In the genomic region with DNA sequence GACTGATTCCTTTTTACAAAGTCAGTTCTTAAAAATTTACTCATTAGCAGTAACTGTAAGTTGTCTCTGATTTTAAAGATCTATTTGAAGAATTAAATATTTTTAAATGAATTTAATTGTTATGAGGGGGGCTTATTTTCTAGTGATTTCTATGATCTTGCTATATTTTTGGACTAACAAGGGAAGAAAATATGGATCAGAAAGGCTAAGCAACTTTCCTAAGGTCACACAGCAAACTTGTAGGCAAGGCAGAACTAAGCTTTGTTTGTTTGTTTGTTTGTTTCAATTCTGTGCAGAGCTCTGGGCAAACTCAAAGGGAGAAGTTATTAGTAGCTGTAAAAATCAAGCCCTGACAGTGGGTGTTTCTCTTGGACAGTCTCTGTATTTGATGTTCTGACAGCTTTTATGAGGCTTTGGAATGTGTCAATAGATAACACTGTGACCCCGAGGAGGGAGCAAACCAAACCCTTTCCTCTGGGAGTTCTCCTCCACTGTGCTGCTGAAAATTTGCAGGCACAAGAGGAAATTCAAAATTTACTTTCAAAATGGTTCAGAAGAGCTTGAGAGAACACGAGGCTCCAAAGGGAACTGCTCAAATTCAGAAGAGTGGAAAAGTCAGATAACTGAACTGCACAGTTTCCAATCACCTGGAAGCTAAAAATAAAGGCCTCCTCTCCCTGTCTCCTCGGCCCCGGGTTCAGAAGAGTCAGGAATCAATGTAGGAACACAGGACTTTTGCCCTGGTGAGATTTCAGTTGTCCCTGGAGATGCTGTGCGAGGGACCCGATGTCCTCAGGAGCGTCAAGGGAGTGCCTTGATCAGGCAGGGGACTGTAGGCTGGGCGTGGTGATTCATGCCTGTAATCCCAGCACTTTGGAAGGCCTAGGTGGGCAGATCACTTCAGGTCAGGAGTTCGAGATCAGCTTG, we compare ENCODE assay signal across 23 cellular contexts.
A peak's percentile ranks its signal among the peaks of the same experiment; 100 is the strongest.
DNase-seq lines count a peak whose midpoint lies in the region; ATAC-seq, FAIRE-seq and TF ChIP-seq lines count a peak whose summit lies in the region.
"Had no signal": no experiment of that assay in that cellular context is flagged by ENCODE, and none has a peak within 500 bp of the region (broad histone marks: within the 10 kb centered on the region; RNA-seq: fewer than 3 reads in every experiment).

No MANE protein-coding gene starts in this region.

- no peak overlapping the region for H3K4me2 ChIP-seq in H1 (ENCODE audit: insufficient read depth in 1 of 2, low read depth in 2 of 2, low read length in 2 of 2)
- no peak overlapping the region for H3K4me2 ChIP-seq in trophoblast cell (ENCODE audit: low read length)

- H3K23ac ChIP-seq in H1 (ENCODE audit: insufficient read length): no peak overlapping the region
- H3K23ac ChIP-seq in trophoblast cell (ENCODE audit: low read length): no peak overlapping the region

- H3K27me3 ChIP-seq in Caco-2 (replicated peaks; ENCODE audit: control insufficient read depth, insufficient read depth, low read length): no peaks in the 10 kb centered on the region
- H3K27me3 ChIP-seq in H1 (replicated peaks in 1 of 4; ENCODE audit: control insufficient read depth in 3 of 4, extremely low read depth in 1 of 4, insufficient read depth in 3 of 4, low read length in 3 of 4): no peaks in the 10 kb centered on the region
- H3K27me3 ChIP-seq in trophoblast cell (ENCODE audit: insufficient read depth, low read length): no peaks in the 10 kb centered on the region
- H3K27me3 ChIP-seq: sigmoid colon had no signal

- no peaks in the 10 kb centered on the region for H4K20me1 ChIP-seq in H1 (replicated peaks in 1 of 2; ENCODE audit: control insufficient read depth in 1 of 2, insufficient read depth in 2 of 2, low read length in 2 of 2)

- TF ChIP-seq POLR2A in H1 (IDR thresholded peaks at IDR 0.05; ENCODE audit: control extremely low read depth in 1 of 2, low read depth in 2 of 2, low read length in 2 of 2): no peak

- TF ChIP-seq CTCF in Caco-2 (IDR thresholded peaks at IDR 0.05; ENCODE audit: insufficient read depth in 1 of 2, low read depth in 1 of 2, low read length in 1 of 2, severe bottlenecking in 1 of 2, unreplicated experiment in 1 of 2): no peak
- no peak for TF ChIP-seq CTCF in H1 (IDR thresholded peaks at IDR 0.05; ENCODE audit: control extremely low read depth in 1 of 3, insufficient read depth in 1 of 3, low read depth in 1 of 3, low read length in 3 of 3)
- TF ChIP-seq CTCF in osteocyte (IDR thresholded peaks at IDR 0.05): no peak

- no peak overlapping the region for H2AK5ac ChIP-seq in H1 (ENCODE audit: low read depth, low read length)
- no peak overlapping the region for H2AK5ac ChIP-seq in trophoblast cell (ENCODE audit: low read length)

- H3K14ac ChIP-seq in H1 (ENCODE audit: insufficient read length): no peak overlapping the region
- no peak overlapping the region for H3K14ac ChIP-seq in trophoblast cell (ENCODE audit: low read length)

- H2BK5ac ChIP-seq in H1 (ENCODE audit: low read depth, low read length): no peak overlapping the region
- H2BK5ac ChIP-seq in trophoblast cell (ENCODE audit: low read depth, low read length, poor library complexity): peak overlapping the region; percentile 2

- CTCF ChIA-PET in Caco-2 (lab: Charles Lee): interaction anchor here (0.7 to 1.0 kb wide), 4 partner anchors 13 to 93 kb away, joined by 3 to 10 read pairs (median 4); no protein-coding TSS in a partner anchor
- CTCF ChIA-PET in H1 (lab: Charles Lee; ENCODE audit: partially characterized antibody): interaction anchor here (0.8 to 1.2 kb wide), 5 partner anchors 11 to 508 kb away, joined by 3 read pairs; no protein-coding TSS in a partner anchor

- H3K4me3 Mint-ChIP-seq in Caco-2 (ENCODE audit: unreplicated experiment) (peak overlapping the region; percentile 62), osteocyte (ENCODE audit: unreplicated experiment) (no peak overlapping the region)
- H3K4me3 Mint-ChIP-seq: activated T-cell treated with anti-CD3 and anti-CD28 coated beads, Interleukin-2, amount 50 U/mL, for 4 hours; immature natural killer cell had no signal

- H3K9ac ChIP-seq in H1 (replicated peaks in 1 of 4; ENCODE audit: extremely low read depth in 1 of 4, low read depth in 3 of 4, low read length in 3 of 4): no peak overlapping the region
- no peak overlapping the region for H3K9ac ChIP-seq in trophoblast cell (ENCODE audit: low read length)
- H3K9ac ChIP-seq: parathyroid adenoma had no signal

- no peak overlapping the region for H4K12ac ChIP-seq in trophoblast cell (ENCODE audit: low read depth, low read length)

- H3K23me2 ChIP-seq in H1 (ENCODE audit: low read depth, low read length): no peaks in the 10 kb centered on the region

- H3K4ac ChIP-seq in H1 (replicated peaks; ENCODE audit: insufficient read length, low read depth, low read length) (no peak overlapping the region), trophoblast cell (ENCODE audit: low read depth, low read length) (no peak overlapping the region)

- no peak overlapping the region for H3K4me3 ChIP-seq in Caco-2 (ENCODE audit: low read depth, low read length)
- no peak overlapping the region for H3K4me3 ChIP-seq in H1 (ENCODE audit: extremely low read depth in 1 of 4, insufficient read depth in 2 of 4, low read depth in 3 of 4, low read length in 4 of 4)
- no peak overlapping the region for H3K4me3 ChIP-seq in trophoblast cell (ENCODE audit: low read depth, low read length)
- H3K4me3 ChIP-seq: sigmoid colon had no signal

- DNase-seq in Caco-2: peak; percentile 84 to 89
- peak; percentile 62 for DNase-seq in HuH-7 (ENCODE audit: low spot score)
- DNase-seq in H1 (ENCODE audit: low read depth in 1 of 2, low spot score in 2 of 2): no peak
- no peak for DNase-seq in trophoblast cell
- no peak for DNase-seq in osteocyte (ENCODE audit: extremely low spot score, unreplicated experiment)
- no peak for DNase-seq in NCI-H2081 (lab: John Stamatoyannopoulos, UW)
- DNase-seq: activated T-cell treated with anti-CD3 and anti-CD28 coated beads, Interleukin-2, amount 50 U/mL, for 4 hours; effector CD8-positive, alpha-beta T cell; foreskin melanocyte; hippocampal formation; immature natural killer cell; Kasumi-1; NCI-H1092; NCI-H2029 treated with DMSO at 0.1 percent for 48 hours; NCI-H446 treated with DMSO at 0.1 percent for 48 hours; SIG-M5; sigmoid colon; stimulated activated CD4-positive, alpha-beta T cell treated with anti-CD3 and anti-CD28 coated beads, Interleukin-15, amount 100 ng/mL, for 24 hours; stimulated activated naive CD8-positive, alpha-beta T cell treated with anti-CD3 and anti-CD28 coated beads, Interleukin-15, Interleukin-2, amounts not matched to agents 100 U/mL and 50 U/mL, for 24 hours had no signal

- no peak overlapping the region for H4K91ac ChIP-seq in H1 (replicated peaks; ENCODE audit: insufficient read length, low read length)
- H4K91ac ChIP-seq in trophoblast cell (ENCODE audit: low read depth, low read length): peak overlapping the region; percentile 22

- no peak for TF ChIP-seq RAD21 in H1 (IDR thresholded peaks at IDR 0.05 in 1 of 2, conservative IDR thresholded peaks at IDR 0.05 in 1 of 2; ENCODE audit: low read depth in 2 of 2, low read length in 2 of 2)

- WGBS in H1 (ENCODE audit: extremely low coverage in 1 of 2, insufficient coverage in 1 of 2, insufficient read length in 1 of 2, insufficient replicate concordance in 2 of 2, low coverage in 1 of 2, low lambda C conversion rate in 2 of 2, missing lambda C conversion rate in 1 of 2), 2 experiments: 93% methylated on average over 9 of the region's 9 CpGs; no CpG with 5 or more reads in 1 of the 2 experiments
- no CpG with 5 or more reads among the region's 9 CpGs for WGBS in trophoblast cell (ENCODE audit: extremely low coverage, insufficient coverage, insufficient read length)

- H2BK12ac ChIP-seq in H1 (ENCODE audit: low read depth, low read length): no peak overlapping the region
- H2BK12ac ChIP-seq in trophoblast cell (ENCODE audit: low read length): no peak overlapping the region

- no peak overlapping the region for H2BK20ac ChIP-seq in H1 (ENCODE audit: low read length)

- H3K79me1 ChIP-seq in H1 (ENCODE audit: low read depth, low read length): no peaks in the 10 kb centered on the region
- peaks cover 5% of the 10 kb centered on the region for H3K79me1 ChIP-seq in trophoblast cell (ENCODE audit: low read length)

- no peak overlapping the region for H3K56ac ChIP-seq in H1 (replicated peaks; ENCODE audit: insufficient read length, low read depth, low read length)

- H2AFZ ChIP-seq in H1 (ENCODE audit: low read length): no peak overlapping the region
- H2AFZ ChIP-seq in trophoblast cell (ENCODE audit: insufficient read depth, low read length, poor library complexity): no peak overlapping the region
- H2AFZ ChIP-seq: parathyroid adenoma had no signal

- H3K4me1 ChIP-seq in Caco-2 (peaks cover 37% of the 10 kb centered on the region), H1 (replicated peaks in 1 of 4; ENCODE audit: control insufficient read depth in 3 of 4, insufficient read depth in 4 of 4, low read length in 3 of 4) (peaks cover 0 to 4% (median 1%) of the 10 kb centered on the region in 4 experiments; a peak in 3 of 7 replicates), trophoblast cell (ENCODE audit: control insufficient read depth in 1 of 2, insufficient read depth in 2 of 2, low read length in 2 of 2) (peaks cover 7 to 9% of the 10 kb centered on the region in 2 experiments)
- H3K4me1 ChIP-seq: parathyroid adenoma, sigmoid colon had no signal

- no peaks in the 10 kb centered on the region for H3K36me3 Mint-ChIP-seq in Caco-2 (ENCODE audit: insufficient read depth, unreplicated experiment)
- no peaks in the 10 kb centered on the region for H3K36me3 Mint-ChIP-seq in osteocyte (ENCODE audit: unreplicated experiment)
- H3K36me3 Mint-ChIP-seq: immature natural killer cell had no signal

- no peak overlapping the region for H4K5ac ChIP-seq in H1 (ENCODE audit: insufficient read length, low read depth, low read length)

- no peak overlapping the region for H4K8ac ChIP-seq in H1 (ENCODE audit: extremely low read depth, insufficient read depth, low read length)
- no peak overlapping the region for H4K8ac ChIP-seq in trophoblast cell (ENCODE audit: low read depth, low read length)

- H3K36me3 ChIP-seq in Caco-2 (ENCODE audit: control insufficient read depth, insufficient read depth, low read length): no peaks in the 10 kb centered on the region
- H3K36me3 ChIP-seq in H1 (ENCODE audit: control insufficient read depth in 2 of 4, insufficient read depth in 4 of 4, low read length in 3 of 4): no peaks in the 10 kb centered on the region
- H3K36me3 ChIP-seq in trophoblast cell (ENCODE audit: control insufficient read depth in 1 of 2, insufficient read depth in 2 of 2, low read length in 2 of 2): no peaks in the 10 kb centered on the region
- H3K36me3 ChIP-seq: sigmoid colon had no signal

- H3K27ac ChIP-seq in H1 (ENCODE audit: low read depth, low read length) (no peak overlapping the region), trophoblast cell (ENCODE audit: low read depth, low read length) (peak overlapping the region; percentile 75)
- H3K27ac ChIP-seq: parathyroid adenoma, sigmoid colon had no signal

- no peak overlapping the region for H3K18ac ChIP-seq in H1 (ENCODE audit: extremely low read depth, low read length)
- H3K18ac ChIP-seq in trophoblast cell (ENCODE audit: low read length): no peak overlapping the region

- H3K9me3 Mint-ChIP-seq in Caco-2 (ENCODE audit: unreplicated experiment): no peaks in the 10 kb centered on the region
- peaks cover 5% of the 10 kb centered on the region for H3K9me3 Mint-ChIP-seq in osteocyte (ENCODE audit: unreplicated experiment)
- H3K9me3 Mint-ChIP-seq: activated T-cell treated with anti-CD3 and anti-CD28 coated beads, Interleukin-2, amount 50 U/mL, for 4 hours had no signal

- intact Hi-C loops in Caco-2 (cut with micrococcal nuclease; ENCODE audit: unreplicated experiment): loop anchor here (1.0 kb wide), 5 partner anchors 14 to 277 kb away; no protein-coding TSS in a partner anchor

- TF ChIP-seq EP300 in H1 (IDR thresholded peaks at IDR 0.05; ENCODE audit: borderline replicate concordance in 1 of 2, low read depth in 2 of 2, low read length in 2 of 2): no peak

- no peaks in the 10 kb centered on the region for H3K79me2 ChIP-seq in H1 (ENCODE audit: control insufficient read depth in 1 of 2, insufficient read depth in 2 of 2, low read length in 2 of 2)
- no peaks in the 10 kb centered on the region for H3K79me2 ChIP-seq in trophoblast cell (ENCODE audit: control insufficient read depth, insufficient read depth, low read length, poor library complexity)
- H3K79me2 ChIP-seq: parathyroid adenoma had no signal

- BruUV-seq in Caco-2 (replicated peaks; lab: Mats Ljungman, UMichigan): no TSS peak

- no peaks in the 10 kb centered on the region for H3K27me3 Mint-ChIP-seq in Caco-2 (ENCODE audit: insufficient read depth, unreplicated experiment)
- no peaks in the 10 kb centered on the region for H3K27me3 Mint-ChIP-seq in osteocyte (ENCODE audit: unreplicated experiment)

- H2BK15ac ChIP-seq in H1 (ENCODE audit: low read length): no peak overlapping the region

- POLR2A ChIA-PET in Caco-2 (lab: Charles Lee) (interaction anchor here (0.6 to 1.6 kb wide), 2 partner anchors 14 to 326 kb away, joined by 9 to 10 read pairs; a partner anchor contains a TSS), H1 (lab: Charles Lee; ENCODE audit: partially characterized antibody) (interaction anchor here (1.2 kb wide), 1 partner anchor 13 kb away, joined by 3 read pairs; no protein-coding TSS in a partner anchor)

- peak overlapping the region; percentile 90 for H3K27ac Mint-ChIP-seq in Caco-2 (ENCODE audit: unreplicated experiment)
- H3K27ac Mint-ChIP-seq in osteocyte (ENCODE audit: unreplicated experiment): no peak overlapping the region
- H3K27ac Mint-ChIP-seq: immature natural killer cell had no signal

- H3K9me3 ChIP-seq in Caco-2: no peaks in the 10 kb centered on the region
- H3K9me3 ChIP-seq in H1 (ENCODE audit: insufficient read depth in 2 of 2, low read depth in 1 of 2, low read length in 1 of 2): no peaks in the 10 kb centered on the region
- no peaks in the 10 kb centered on the region for H3K9me3 ChIP-seq in trophoblast cell (ENCODE audit: insufficient read depth, low read depth, low read length)
- H3K9me3 ChIP-seq: sigmoid colon had no signal

- FAIRE-seq in H1 (lab: Jason Lieb, UNC): no peak
- FAIRE-seq: GM12891, TTC549 had no signal

- ATAC-seq in GM19023 (IDR thresholded peaks at IDR 0.05; ENCODE audit: unreplicated experiment): no peak
- ATAC-seq: activated T-cell treated with anti-CD3 and anti-CD28 coated beads, Interleukin-2, amount 50 U/mL, for 4 hours; stimulated activated naive CD8-positive, alpha-beta T cell treated with anti-CD3 and anti-CD28 coated beads, Interleukin-15, Interleukin-2, amounts not matched to agents 100 U/mL and 50 U/mL, for 24 hours had no signal

- H2BK120ac ChIP-seq in H1 (replicated peaks; ENCODE audit: low read depth, low read length) (no peak overlapping the region), trophoblast cell (ENCODE audit: insufficient read depth, low read length, poor library complexity) (peak overlapping the region; percentile 4)

- H3K4me1 Mint-ChIP-seq in Caco-2 (ENCODE audit: low read depth, unreplicated experiment) (peaks cover 35% of the 10 kb centered on the region), osteocyte (ENCODE audit: unreplicated experiment) (no peaks in the 10 kb centered on the region)

Comparison
In these comparisons a context has a peak if more than half of its experiments do, and no peak if none do; other contexts are left out.
1. DNase-seq: peak in Caco-2 (2 of 2) and HuH-7 (single experiment); none in H1 (0 of 2), trophoblast cell (0 of 2), osteocyte (single experiment) and NCI-H2081 (0 of 2).